1 cellular context compared by ENCODE assay signal in the genomic region with DNA sequence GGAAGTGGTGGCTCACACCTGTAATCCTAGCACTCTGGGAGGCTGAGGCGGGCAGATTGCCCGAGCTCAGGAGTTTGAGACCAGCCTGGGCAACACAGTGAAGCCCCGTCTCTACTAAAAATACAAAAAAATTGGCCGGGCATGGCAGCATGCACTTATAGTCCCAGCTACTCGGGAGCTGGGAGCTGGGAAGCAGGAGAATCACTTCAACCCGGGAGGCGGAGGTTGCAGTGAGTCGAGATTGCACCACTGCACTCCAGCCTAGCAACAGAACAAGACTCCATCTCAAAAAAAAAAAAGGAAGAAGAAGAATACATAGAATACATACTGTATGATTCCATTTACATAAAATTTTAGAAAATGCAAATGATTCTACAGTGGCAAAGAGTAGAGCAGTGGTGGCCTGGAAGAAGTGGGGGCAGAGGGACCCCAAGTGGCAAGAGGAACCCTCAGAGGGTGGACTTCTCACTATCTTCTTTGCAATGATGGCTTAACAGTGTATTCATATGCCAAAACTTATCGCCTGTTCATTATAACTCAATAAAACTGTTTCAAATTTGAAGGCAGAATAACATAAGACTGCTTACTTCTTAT.
TF ChIP-seq lines count a peak whose summit lies in the region.

No MANE protein-coding gene starts in this region.

TF ChIP-seq in IMR-90, 13 proteins besides CTCF, POLR2A, EP300 and RAD21 (continued from another document):
- TF ChIP-seq SMC3 (IDR thresholded peaks at IDR 0.05; ENCODE audit: low read depth, low read length) (no peak), FOS (IDR thresholded peaks at IDR 0.05; ENCODE audit: low read depth, low read length) (no peak), MAZ (IDR thresholded peaks at IDR 0.05; ENCODE audit: borderline replicate concordance, low read depth, low read length) (no peak), MAFK (IDR thresholded peaks at IDR 0.05; ENCODE audit: low read depth, low read length) (no peak), CHD1 (IDR thresholded peaks at IDR 0.05; ENCODE audit: low read depth, low read length) (no peak), NFE2L2 (IDR thresholded peaks at IDR 0.05; ENCODE audit: low read depth, low read length) (no peak), BHLHE40 (IDR thresholded peaks at IDR 0.05; ENCODE audit: low read depth, low read length) (no peak), RCOR1 (IDR thresholded peaks at IDR 0.05; ENCODE audit: insufficient replicate concordance, low read length) (no peak)
- TF ChIP-seq, protein P1, sequence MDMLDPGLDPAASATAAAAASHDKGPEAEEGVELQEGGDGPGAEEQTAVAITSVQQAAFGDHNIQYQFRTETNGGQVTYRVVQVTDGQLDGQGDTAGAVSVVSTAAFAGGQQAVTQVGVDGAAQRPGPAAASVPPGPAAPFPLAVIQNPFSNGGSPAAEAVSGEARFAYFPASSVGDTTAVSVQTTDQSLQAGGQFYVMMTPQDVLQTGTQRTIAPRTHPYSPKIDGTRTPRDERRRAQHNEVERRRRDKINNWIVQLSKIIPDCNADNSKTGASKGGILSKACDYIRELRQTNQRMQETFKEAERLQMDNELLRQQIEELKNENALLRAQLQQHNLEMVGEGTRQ (IDR thresholded peaks at IDR 0.05; ENCODE audit: low read depth, low read length): no peak
- TF ChIP-seq, protein P2, sequence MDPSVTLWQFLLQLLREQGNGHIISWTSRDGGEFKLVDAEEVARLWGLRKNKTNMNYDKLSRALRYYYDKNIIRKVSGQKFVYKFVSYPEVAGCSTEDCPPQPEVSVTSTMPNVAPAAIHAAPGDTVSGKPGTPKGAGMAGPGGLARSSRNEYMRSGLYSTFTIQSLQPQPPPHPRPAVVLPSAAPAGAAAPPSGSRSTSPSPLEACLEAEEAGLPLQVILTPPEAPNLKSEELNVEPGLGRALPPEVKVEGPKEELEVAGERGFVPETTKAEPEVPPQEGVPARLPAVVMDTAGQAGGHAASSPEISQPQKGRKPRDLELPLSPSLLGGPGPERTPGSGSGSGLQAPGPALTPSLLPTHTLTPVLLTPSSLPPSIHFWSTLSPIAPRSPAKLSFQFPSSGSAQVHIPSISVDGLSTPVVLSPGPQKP (IDR thresholded peaks at IDR 0.05; ENCODE audit: borderline replicate concordance, low read depth, low read length): no peak
